In genomic region chr11:33040862-33041453, GRCh38 we compare ENCODE assay signal across 8 cellular contexts. TPM values are rescaled to one million over a fixed set of nuclear protein-coding genes. Genes with fewer than 3 reads are reported as not detected.
DNase-seq lines count a peak whose midpoint lies in the region; ATAC-seq, FAIRE-seq and TF ChIP-seq lines count a peak whose summit lies in the region.

No MANE protein-coding gene starts in this region.

- H3K36me3 ChIP-seq in pancreas (no peaks in the 10 kb centered on the region), uterus (no peaks in the 10 kb centered on the region), ovary (no peaks in the 10 kb centered on the region)

- WGBS in pancreas, 2 donors: 45 to 51% methylated on average over 5 of the region's 5 CpGs
- 57 to 76% (median 62%) methylated on average over 5 of the region's 5 CpGs for WGBS in ovary, 3 donors

- no peak for TF ChIP-seq CTCF in chondrocyte (IDR thresholded peaks at IDR 0.05)
- TF ChIP-seq CTCF in pancreas (IDR thresholded peaks at IDR 0.05): no peak
- TF ChIP-seq CTCF in uterus (IDR thresholded peaks at IDR 0.05): no peak
- TF ChIP-seq CTCF in ovary (IDR thresholded peaks at IDR 0.05): no peak

- H3K4me3 ChIP-seq in pancreas (peak overlapping the region in 3 of 4 donors; percentile 78 to 97 (median 92)), uterus (peak overlapping the region in 1 of 2 donors; percentile 0), ovary (no peak overlapping the region)

- H3K9me3 ChIP-seq in pancreas (no peaks in the 10 kb centered on the region), uterus (no peaks in the 10 kb centered on the region), ovary (no peaks in the 10 kb centered on the region)

- FAIRE-seq in GM12891 (lab: Jason Lieb, UNC) (peak; percentile 47), pancreas (lab: Jason Lieb, UNC) (no peak)

- H3K27ac ChIP-seq in pancreas: no peak overlapping the region
- peak overlapping the region in 1 of 2 donors; percentile 99 for H3K27ac ChIP-seq in uterus
- no peak overlapping the region for H3K27ac ChIP-seq in ovary

- H3K27ac Mint-ChIP-seq in chondrocyte (ENCODE audit: unreplicated experiment): peak overlapping the region; percentile 86

- intact Hi-C loops in pancreas (cut with DNase I): no loop called here
- intact Hi-C loops in uterus (cut with DNase I; ENCODE audit: low total_unique reads): no loop called here
- intact Hi-C loops in head of caudate nucleus (cut with DNase I): loop anchor here (10.0 kb wide), 1 partner anchor 146 kb away; the partner anchor contains the start of gene QSER1
- intact Hi-C loops in ovary (cut with DNase I): no loop called here

- TF ChIP-seq POLR2A in GM12891 (IDR thresholded peaks at IDR 0.05; ENCODE audit: low read depth, low read length) (no peak), uterus (IDR thresholded peaks at IDR 0.05) (no peak), ovary (IDR thresholded peaks at IDR 0.05) (no peak)

- H3K9me3 Mint-ChIP-seq in chondrocyte (ENCODE audit: low read depth): peaks cover 5% of the 10 kb centered on the region

- ATAC-seq in HG03442 (IDR thresholded peaks at IDR 0.05; ENCODE audit: unreplicated experiment) (peak; percentile 25), pancreas (no peak)

- H3K27me3 ChIP-seq in pancreas: no peaks in the 10 kb centered on the region
- H3K27me3 ChIP-seq in uterus: no peaks in the 10 kb centered on the region
- H3K27me3 ChIP-seq in ovary: no peaks in the 10 kb centered on the region

- H3K4me3 Mint-ChIP-seq in chondrocyte (ENCODE audit: unreplicated experiment): peak overlapping the region; percentile 86

- H3K36me3 Mint-ChIP-seq in chondrocyte (ENCODE audit: low read depth): peaks cover 5% of the 10 kb centered on the region

- H3K4me1 ChIP-seq in pancreas: peaks cover 0 to 3% (median 2%) of the 10 kb centered on the region in 3 donors
- no peaks in the 10 kb centered on the region for H3K4me1 ChIP-seq in uterus
- H3K4me1 ChIP-seq in ovary (ENCODE audit: insufficient read depth): peaks cover 1% of the 10 kb centered on the region

- H3K4me1 Mint-ChIP-seq in chondrocyte (ENCODE audit: low read depth): peaks cover 33% of the 10 kb centered on the region

- DNase-seq in GM12891 (ENCODE audit: insufficient read length, low spot score) (no peak), chondrocyte (ENCODE audit: low spot score) (no peak), pancreas (no peak), uterus (no peak), NCI-H226 (no peak), head of caudate nucleus (no peak), ovary (no peak)

- no peak for TF ChIP-seq EP300 in ovary (IDR thresholded peaks at IDR 0.05)

- H3K27me3 Mint-ChIP-seq in chondrocyte (ENCODE audit: low read depth): no peaks in the 10 kb centered on the region

TF ChIP-seq in GM12891, 5 proteins besides CTCF, POLR2A, EP300 and RAD21:
- TF ChIP-seq PAX5 (IDR thresholded peaks at IDR 0.05; ENCODE audit: insufficient read depth, low read length, severe bottlenecking) (no peak), POU2F2 (IDR thresholded peaks at IDR 0.05; ENCODE audit: low read depth, low read length) (no peak), TAF1 (IDR thresholded peaks at IDR 0.05; ENCODE audit: low read depth, low read length) (no peak), POLR2AphosphoS5 (IDR thresholded peaks at IDR 0.05; ENCODE audit: low read depth, low read length) (no peak), SPI1 (IDR thresholded peaks at IDR 0.05; ENCODE audit: low read depth, low read length) (no peak)

RNA-seq across cellular contexts. Expression of gene TCP11L1, which starts 1.6 kb away (rescaled TPM):
- 5.1 TPM for polyA plus RNA-seq in GM12891 (2012; ENCODE audit: low read depth, missing spikeins)
- total RNA-seq in chondrocyte: 29.2 to 41.1 TPM (median 32.5 TPM) in 3 replicates
- total RNA-seq in pancreas: 10 to 100 TPM in 1 of 6 donors, 1 to 10 TPM in 5; 5.9 to 12.8 (median 8.3) TPM
- 1 to 10 TPM; 4.1 to 4.6 TPM for polyA plus RNA-seq in pancreas
- 10 to 100 TPM in 3 of 4 donors, 1 to 10 TPM in 1; 4.6 to 26.8 (median 23.3) TPM for total RNA-seq in uterus
- total RNA-seq in ovary: 10 to 100 TPM; 12.6 to 23.4 (median 14.3) TPM
- polyA plus RNA-seq in ovary: 10 to 100 TPM in 1 of 2 donors, 1 to 10 TPM in 1; 4.4 to 14.6 TPM

RNA-seq across cellular contexts. Expression of gene DEPDC7, which starts 25.3 kb away (rescaled TPM):
- polyA plus RNA-seq in GM12891 (2012; ENCODE audit: low read depth, missing spikeins): 0.24 TPM
- total RNA-seq in chondrocyte: 4.1 to 5.0 TPM (median 4.7 TPM) in 3 replicates
- 1 to 10 TPM; 1.5 to 2.9 (median 2.6) TPM for total RNA-seq in pancreas
- polyA plus RNA-seq in pancreas: 1 to 10 TPM; 2.6 to 3.3 TPM
- 1 to 10 TPM in 3 of 4 donors, not detected in 1; 1.3 to 6.4 (median 1.3) TPM for total RNA-seq in uterus
- total RNA-seq in ovary: 1 to 10 TPM in 6 of 7 donors, under 1 TPM in 1; 0.69 to 3.2 (median 2.0) TPM
- polyA plus RNA-seq in ovary: 1 to 10 TPM in 1 of 2 donors, under 1 TPM in 1; 0.98 to 1.6 TPM
